Comparison of ENCODE assay signal across 21 cellular contexts in the genomic region with DNA sequence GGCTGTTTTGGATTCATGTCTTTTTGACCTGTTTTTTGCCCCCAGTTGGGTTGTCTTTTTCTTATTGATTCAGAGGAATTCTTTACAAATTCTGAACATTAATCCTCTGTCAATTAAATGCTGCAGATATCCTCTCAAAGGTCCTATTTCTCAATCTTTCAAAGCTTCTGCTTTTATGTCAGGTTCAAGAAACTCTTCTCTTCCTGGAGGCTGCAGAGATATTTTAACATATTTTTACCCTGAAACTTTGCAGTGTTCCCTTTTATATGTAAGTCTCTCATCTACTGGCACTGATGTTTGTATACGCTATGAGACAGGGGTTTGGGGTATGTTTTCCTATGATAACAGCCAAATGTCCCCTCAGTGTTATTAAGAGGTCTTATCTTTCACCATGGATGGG.
DNase-seq lines count a peak whose midpoint lies in the region; ATAC-seq and FAIRE-seq lines count a peak whose summit lies in the region.
"Had no signal": no experiment of that assay in that cellular context is flagged by ENCODE, and none has a peak within 500 bp of the region (broad histone marks: within the 10 kb centered on the region; RNA-seq: fewer than 3 reads in every experiment).

No MANE protein-coding gene starts in this region.

- H3K27ac ChIP-seq in caudate nucleus (ENCODE audit: low read depth, low read length) = peak overlapping the region; percentile 92
- H3K27ac ChIP-seq in skeletal muscle tissue (ENCODE audit: low read depth, low read length) = peak overlapping the region; percentile 64
- H3K27ac ChIP-seq: pancreas, SJSA1 had no signal

- H3K9ac ChIP-seq in skeletal muscle tissue (ENCODE audit: low read depth in 1 of 3, low read length in 3 of 3) = no peak overlapping the region

- H3K9me3 ChIP-seq in skeletal muscle tissue (ENCODE audit: control insufficient read depth in 3 of 3, low read length in 3 of 3) = no peaks in the 10 kb centered on the region
- H3K9me3 ChIP-seq: Caco-2, pancreas, SJSA1 had no signal

- no peaks in the 10 kb centered on the region for H3K36me3 ChIP-seq in skeletal muscle tissue (ENCODE audit: control insufficient read depth in 3 of 3, insufficient read depth in 3 of 3, low read length in 3 of 3)
- H3K36me3 ChIP-seq: pancreas, SJSA1 had no signal

- DNase-seq in CMK (ENCODE audit: low read depth) (peak; percentile 49), NOMO-1 treated with DMSO at 0.1 percent for 48 hours (lab: John Stamatoyannopoulos, UW; ENCODE audit: unreplicated experiment) (peak; percentile 75), caudate nucleus (lab: John Stamatoyannopoulos, UW) (no peak), RCC 7860 (ENCODE audit: low spot score) (no peak), COLO668 (lab: John Stamatoyannopoulos, UW; ENCODE audit: unreplicated experiment) (no peak), activated gamma-delta T cell (lab: John Stamatoyannopoulos, UW) (no peak)
- DNase-seq: activated naive CD8-positive, alpha-beta T cell treated with anti-CD3 and anti-CD28 coated beads, Interleukin-2, amount 10 ng/mL, durations not matched to agents 7 days and 5 days; activated T-cell treated with anti-CD3 and anti-CD28 coated beads, Interleukin-2, amount 50 U/mL, for 72 hours; Caco-2; endodermal cell; naive thymus-derived CD8-positive, alpha-beta T cell; NCI-H1694 treated with DMSO at 0.1 percent for 48 hours; NCI-H69; pancreas; stimulated activated CD4-positive, alpha-beta T cell treated with anti-CD3 and anti-CD28 coated beads, Interleukin-2, amount 100 ng/mL, for 24 hours; stimulated activated naive CD4-positive, alpha-beta T cell; trophoblast cell had no signal

- H3K4me1 ChIP-seq in skeletal muscle tissue (ENCODE audit: control insufficient read depth in 3 of 3, insufficient read depth in 3 of 3, low read length in 3 of 3) = peaks cover 52 to 83% (median 81%) of the 10 kb centered on the region in 3 donors
- H3K4me1 ChIP-seq: Caco-2, SJSA1 had no signal

- ATAC-seq in HG03159 (IDR thresholded peaks at IDR 0.05; ENCODE audit: unreplicated experiment) = no peak
- ATAC-seq: activated CD4-positive, CD25-positive, alpha-beta regulatory T cell treated with anti-CD3 and anti-CD28 coated beads, Interleukin-2, amount 50 U/mL, for 24 hours; activated T-cell treated with anti-CD3 and anti-CD28 coated beads, Interleukin-2, amount 50 U/mL, for 72 hours; naive thymus-derived CD8-positive, alpha-beta T cell had no signal

- FAIRE-seq in RCC 7860 (lab: Jason Lieb, UNC) = no peak
- FAIRE-seq: pancreas had no signal

- no peaks in the 10 kb centered on the region for H3K27me3 ChIP-seq in skeletal muscle tissue (ENCODE audit: control insufficient read depth in 3 of 3, insufficient read depth in 3 of 3, low read length in 3 of 3)
- H3K27me3 ChIP-seq: pancreas, SJSA1 had no signal

- no peak overlapping the region for H3K4me3 ChIP-seq in skeletal muscle tissue (ENCODE audit: low read length in 3 of 3)
- H3K4me3 ChIP-seq: pancreas, SJSA1 had no signal

Comparison
In these comparisons a context has a peak if more than half of its experiments do, and no peak if none do; other contexts are left out.
1. DNase-seq: peak in CMK (single experiment) and NOMO-1 treated with DMSO at 0.1 percent for 48 hours (single experiment); none in caudate nucleus (0 of 61), RCC 7860 (single experiment), COLO668 (single experiment) and activated gamma-delta T cell (single experiment).